ENCODE assay signal across 23 cellular contexts in the genomic region with DNA sequence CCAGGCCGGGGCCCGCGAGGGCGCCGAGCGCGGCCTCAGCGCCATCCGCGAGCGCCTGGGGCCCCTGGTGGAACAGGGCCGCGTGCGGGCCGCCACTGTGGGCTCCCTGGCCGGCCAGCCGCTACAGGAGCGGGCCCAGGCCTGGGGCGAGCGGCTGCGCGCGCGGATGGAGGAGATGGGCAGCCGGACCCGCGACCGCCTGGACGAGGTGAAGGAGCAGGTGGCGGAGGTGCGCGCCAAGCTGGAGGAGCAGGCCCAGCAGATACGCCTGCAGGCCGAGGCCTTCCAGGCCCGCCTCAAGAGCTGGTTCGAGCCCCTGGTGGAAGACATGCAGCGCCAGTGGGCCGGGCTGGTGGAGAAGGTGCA. TPM values are rescaled to one million over a fixed set of nuclear protein-coding genes. Genes with fewer than 3 reads are reported as not detected.
A peak's percentile ranks its signal among the peaks of the same experiment; 100 is the strongest.
DNase-seq lines count a peak whose midpoint lies in the region; ATAC-seq, FAIRE-seq and TF ChIP-seq lines count a peak whose summit lies in the region.
"Had no signal": no experiment of that assay in that cellular context is flagged by ENCODE, and none has a peak within 500 bp of the region (broad histone marks: within the 10 kb centered on the region; RNA-seq: fewer than 3 reads in every experiment).

No MANE protein-coding gene starts in this region.

- POLR2A ChIA-PET in RWPE1 (lab: Yijun Ruan, JAX; ENCODE audit: low non-redundant PET) (no interaction called here), HepG2 (lab: Yijun Ruan, JAX) (interaction anchor here (2.8 to 14.7 kb wide), 5 partner anchors 16 to 45 kb away, joined by 18 to 317 read pairs (median 55); a partner anchor contains a TSS)

- no peak for TF ChIP-seq POLR2A in HepG2 (IDR thresholded peaks at IDR 0.05; ENCODE audit: insufficient read depth in 1 of 2, low read depth in 2 of 2, low read length in 2 of 2)

- H3K79me2 ChIP-seq in HepG2 (ENCODE audit: insufficient read depth, low read length), result peaks cover 20% of the 10 kb centered on the region

- TF ChIP-seq EP300 in HepG2 (IDR thresholded peaks at IDR 0.05; ENCODE audit: low read depth in 2 of 2, low read length in 2 of 2), result no peak
- no peak for TF ChIP-seq EP300 in HepG2 (CRISPR knock-in tag; IDR thresholded peaks at IDR 0.05; ENCODE audit: borderline replicate concordance)

- CTCF ChIA-PET in RWPE1 (lab: Yijun Ruan, JAX), result interaction anchor here (1.6 kb wide), 1 partner anchor 43 kb away, joined by 3 read pairs; no protein-coding TSS in a partner anchor
- CTCF ChIA-PET in HepG2 (lab: Yijun Ruan, JAX; ENCODE audit: low intra/inter-chr PET ratio, low total read pairs), result interaction anchor here (4.3 kb wide), 1 partner anchor 43 kb away, joined by 45 read pairs; no protein-coding TSS in a partner anchor

- H3K36me3 ChIP-seq in H7 (replicated peaks; ENCODE audit: control insufficient read depth, insufficient read depth, low read length) (peaks cover 12% of the 10 kb centered on the region), HepG2 (replicated peaks in 1 of 2; ENCODE audit: control insufficient read depth in 1 of 2, insufficient read depth in 2 of 2, low read length in 2 of 2) (peaks cover 3 to 21% of the 10 kb centered on the region in 2 experiments)
- H3K36me3 ChIP-seq: BE2C had no signal

- no peak overlapping the region for H3K9ac ChIP-seq in HepG2 (ENCODE audit: insufficient read depth, low read depth, low read length)
- H3K9ac ChIP-seq: GM23248 had no signal

- TSS peak; percentile 88 for BruUV-seq in HepG2 (replicated peaks; lab: Mats Ljungman, UMichigan)

- intact Hi-C loops in HepG2 (cut with micrococcal nuclease; ENCODE audit: unreplicated experiment), result no loop called here

- H3K4me1 ChIP-seq in HepG2 (ENCODE audit: insufficient read depth, low read length), result peaks cover 73% of the 10 kb centered on the region

- no peak overlapping the region for H3K4me2 ChIP-seq in HepG2 (ENCODE audit: low read depth, low read length)

- no peak overlapping the region for H3K4me3 ChIP-seq in H7 (ENCODE audit: insufficient read depth, low read depth, low read length)
- H3K4me3 ChIP-seq in HepG2 (replicated peaks in 1 of 3; ENCODE audit: insufficient read depth in 1 of 3, low read depth in 2 of 3, low read length in 3 of 3), result no peak overlapping the region
- H3K4me3 ChIP-seq: GM23248 had no signal

- FAIRE-seq in HepG2 (lab: Jason Lieb, UNC), result no peak
- FAIRE-seq: A204.1, D721Med, G401.6, GM12891, GM18507, HTR-8/SVneo had no signal

- ATAC-seq in HepG2, result no peak
- ATAC-seq: HCT116 had no signal

- TF ChIP-seq CTCF in RWPE1 (conservative IDR thresholded peaks at IDR 0.05; ENCODE audit: low read depth) (no peak), HepG2 (CRISPR knock-in tag; IDR thresholded peaks at IDR 0.05) (no peak)

- WGBS in HepG2 (ENCODE audit: low lambda C conversion rate), result 95% methylated on average over 32 of the region's 38 CpGs

- H3K27ac ChIP-seq in RWPE1 (peak overlapping the region; percentile 86; the same call in 1 of the 2 replicates), HepG2 (ENCODE audit: extremely low read length, insufficient read depth, low read length) (no peak overlapping the region)
- H3K27ac ChIP-seq: GM23248 had no signal

- no peaks in the 10 kb centered on the region for H3K9me3 ChIP-seq in HepG2 (ENCODE audit: low read length)
- H3K9me3 ChIP-seq: BE2C had no signal

- no peak overlapping the region for H2AFZ ChIP-seq in HepG2 (ENCODE audit: low read length)
- H2AFZ ChIP-seq: GM23248 had no signal

- TF ChIP-seq RAD21 in HepG2 (CRISPR knock-in tag; IDR thresholded peaks at IDR 0.05), result no peak

- in situ Hi-C loops in HepG2 (cut with HindIII; ENCODE audit: extremely low pct_ligation_motif_present, low pct_unique_long_range_greater_than_20kb), result no loop called here

- peak; percentile 55 for DNase-seq in H7
- no peak for DNase-seq in RWPE1 (ENCODE audit: low spot score)
- DNase-seq in HepG2 (ENCODE audit: low spot score), result no peak
- no peak for DNase-seq in activated effector memory CD4-positive, alpha-beta T cell treated with Interleukin-2 at 50 U/mL for 16 hours
- no peak for DNase-seq in NK-92 (lab: John Stamatoyannopoulos, UW; ENCODE audit: unreplicated experiment)
- no peak for DNase-seq in NCI-H69 (lab: John Stamatoyannopoulos, UW)
- DNase-seq: ACHN; BE2C; C1 segment of cervical spinal cord; CD4-positive, CD25-positive, alpha-beta regulatory T cell; CD8-positive, alpha-beta memory T cell; COR-L47; GM23248; HFFc6 had no signal

- H4K20me1 ChIP-seq in HepG2 (ENCODE audit: insufficient read depth, low read length), result peaks cover 14% of the 10 kb centered on the region

- H3K27me3 ChIP-seq in H7 (ENCODE audit: control insufficient read depth, insufficient read depth, low read length), result no peaks in the 10 kb centered on the region
- no peaks in the 10 kb centered on the region; a peak in 1 of 5 replicates for H3K27me3 ChIP-seq in HepG2 (ENCODE audit: control insufficient read depth in 1 of 2, insufficient read depth in 2 of 2, low read length in 2 of 2)

RNA-seq across cellular contexts. Expression of a gene that starts 3.2 kb away (rescaled TPM):
- 826 and 994 TPM in 2 replicates for total RNA-seq in H7 (2014; rRNA removed; shearing (Covaris generic))
- total RNA-seq in HepG2 (2016; rRNA removed; fragmentation: Illumina TruSeq; extraction: Trizol), result 458 and 1,328 TPM in 2 replicates
- total RNA-seq in HepG2 (2016; cell fraction: cytosol; rRNA removed; fragmentation: Illumina TruSeq; extraction: Trizol; ENCODE audit: low read depth), result 159 and 166 TPM in 2 replicates
- 502 and 1,332 TPM in 2 replicates for total RNA-seq in HepG2 (2016; cell fraction: insoluble cytoplasmic fraction; rRNA removed; fragmentation: Illumina TruSeq; extraction: Trizol)
- total RNA-seq in HepG2 (2016; cell fraction: membrane; rRNA removed; fragmentation: Illumina TruSeq; extraction: Trizol), result 224 and 230 TPM in 2 replicates
- 800 and 999 TPM in 2 replicates for total RNA-seq in HepG2 (2016; cell fraction: nucleus; rRNA removed; fragmentation: Illumina TruSeq; extraction: Trizol)
- polyA plus RNA-seq in HepG2 (2011; rRNA removed), result 1,470 and 1,944 TPM in 2 replicates
- polyA plus RNA-seq in HepG2 (2011; cell fraction: cytosol; rRNA removed), result 2,997 and 3,700 TPM in 2 replicates
- polyA plus RNA-seq in HepG2 (2011; cell fraction: nucleus; rRNA removed), result 1,674 and 2,058 TPM in 2 replicates
- 709 and 938 TPM in 2 replicates for polyA plus RNA-seq in HepG2 (2012)
- 177 and 191 TPM in 2 replicates for polyA plus RNA-seq in HepG2 (2016; cell fraction: cytosol; fragmentation: Illumina TruSeq; extraction: Trizol; ENCODE audit: low read depth)
- 450 and 491 TPM in 2 replicates for polyA plus RNA-seq in HepG2 (2016; cell fraction: insoluble cytoplasmic fraction; fragmentation: Illumina TruSeq; extraction: Trizol; ENCODE audit: low read depth)
- polyA plus RNA-seq in HepG2 (2016; cell fraction: membrane; fragmentation: Illumina TruSeq; extraction: Trizol; ENCODE audit: low read depth), result 185 and 190 TPM in 2 replicates
- polyA plus RNA-seq in HepG2 (2016; cell fraction: nucleus; fragmentation: Illumina TruSeq; extraction: Trizol; ENCODE audit: insufficient read depth, low read depth), result 1,533 and 1,741 TPM in 2 replicates
- polyA minus RNA-seq in HepG2 (2011; rRNA and poly(A)+ RNA removed; ENCODE audit: low replicate concordance), result 0.40 and 224 TPM in 2 replicates
- 272 and 395 TPM in 2 replicates for polyA minus RNA-seq in HepG2 (2011; cell fraction: cytosol; rRNA and poly(A)+ RNA removed)
- 73.5 and 101 TPM in 2 replicates for polyA minus RNA-seq in HepG2 (2011; cell fraction: nucleus; rRNA and poly(A)+ RNA removed)
- polyA plus RNA-seq: CD4-positive, CD25-positive, alpha-beta regulatory T cell; CD8-positive, alpha-beta memory T cell; IgD-negative memory B cell had no signal

RNA-seq across cellular contexts. Expression of a gene that starts 5.6 kb away (rescaled TPM):
- total RNA-seq in H7 (2014; rRNA removed; shearing (Covaris generic)), result 65.6 and 139 TPM in 2 replicates
- total RNA-seq in HepG2 (2016; rRNA removed; fragmentation: Illumina TruSeq; extraction: Trizol), result 417 and 600 TPM in 2 replicates
- 534 and 640 TPM in 2 replicates for total RNA-seq in HepG2 (2016; cell fraction: cytosol; rRNA removed; fragmentation: Illumina TruSeq; extraction: Trizol; ENCODE audit: low read depth)
- 415 and 575 TPM in 2 replicates for total RNA-seq in HepG2 (2016; cell fraction: insoluble cytoplasmic fraction; rRNA removed; fragmentation: Illumina TruSeq; extraction: Trizol)
- total RNA-seq in HepG2 (2016; cell fraction: membrane; rRNA removed; fragmentation: Illumina TruSeq; extraction: Trizol), result 550 and 704 TPM in 2 replicates
- total RNA-seq in HepG2 (2016; cell fraction: nucleus; rRNA removed; fragmentation: Illumina TruSeq; extraction: Trizol), result 303 and 371 TPM in 2 replicates
- 1,235 and 1,480 TPM in 2 replicates for polyA plus RNA-seq in HepG2 (2011; rRNA removed)
- 789 and 856 TPM in 2 replicates for polyA plus RNA-seq in HepG2 (2011; cell fraction: cytosol; rRNA removed)
- 221 and 239 TPM in 2 replicates for polyA plus RNA-seq in HepG2 (2011; cell fraction: nucleus; rRNA removed)
- polyA plus RNA-seq in HepG2 (2012), result 609 and 1,000 TPM in 2 replicates
- 629 and 790 TPM in 2 replicates for polyA plus RNA-seq in HepG2 (2016; cell fraction: cytosol; fragmentation: Illumina TruSeq; extraction: Trizol; ENCODE audit: low read depth)
- polyA plus RNA-seq in HepG2 (2016; cell fraction: insoluble cytoplasmic fraction; fragmentation: Illumina TruSeq; extraction: Trizol; ENCODE audit: low read depth), result 381 and 408 TPM in 2 replicates
- polyA plus RNA-seq in HepG2 (2016; cell fraction: membrane; fragmentation: Illumina TruSeq; extraction: Trizol; ENCODE audit: low read depth), result 501 and 616 TPM in 2 replicates
- polyA plus RNA-seq in HepG2 (2016; cell fraction: nucleus; fragmentation: Illumina TruSeq; extraction: Trizol; ENCODE audit: insufficient read depth, low read depth), result 540 and 648 TPM in 2 replicates
- 364 TPM in 1 of 2 replicates, not detected in the other for polyA minus RNA-seq in HepG2 (2011; rRNA and poly(A)+ RNA removed; ENCODE audit: low replicate concordance)
- 191 and 220 TPM in 2 replicates for polyA minus RNA-seq in HepG2 (2011; cell fraction: cytosol; rRNA and poly(A)+ RNA removed)
- 50.5 and 79.1 TPM in 2 replicates for polyA minus RNA-seq in HepG2 (2011; cell fraction: nucleus; rRNA and poly(A)+ RNA removed)
- total RNA-seq: CD4-positive, CD25-positive, alpha-beta regulatory T cell; GM23248; H4 had no signal
- polyA plus RNA-seq: CD4-positive, CD25-positive, alpha-beta regulatory T cell; CD8-positive, alpha-beta memory T cell; IgD-negative memory B cell had no signal

RNA-seq across cellular contexts. Expression of a gene that starts 17.8 kb away (rescaled TPM):
- total RNA-seq in H7 (2014; rRNA removed; shearing (Covaris generic)), result 160 and 204 TPM in 2 replicates
- total RNA-seq in HepG2 (2016; rRNA removed; fragmentation: Illumina TruSeq; extraction: Trizol), result 84.5 and 110 TPM in 2 replicates
- total RNA-seq in HepG2 (2016; cell fraction: cytosol; rRNA removed; fragmentation: Illumina TruSeq; extraction: Trizol; ENCODE audit: low read depth), result 53.8 and 61.2 TPM in 2 replicates
- total RNA-seq in HepG2 (2016; cell fraction: insoluble cytoplasmic fraction; rRNA removed; fragmentation: Illumina TruSeq; extraction: Trizol), result 80.8 and 107 TPM in 2 replicates
- total RNA-seq in HepG2 (2016; cell fraction: membrane; rRNA removed; fragmentation: Illumina TruSeq; extraction: Trizol), result 83.6 and 90.9 TPM in 2 replicates
- total RNA-seq in HepG2 (2016; cell fraction: nucleus; rRNA removed; fragmentation: Illumina TruSeq; extraction: Trizol), result 53.3 and 59.8 TPM in 2 replicates
- polyA plus RNA-seq in HepG2 (2011; rRNA removed), result 72.0 and 80.8 TPM in 2 replicates
- polyA plus RNA-seq in HepG2 (2011; cell fraction: cytosol; rRNA removed), result 70.1 and 101 TPM in 2 replicates
- polyA plus RNA-seq in HepG2 (2011; cell fraction: nucleus; rRNA removed), result 86.1 and 90.7 TPM in 2 replicates
- 50.6 and 56.9 TPM in 2 replicates for polyA plus RNA-seq in HepG2 (2012)
- 78.5 and 80.1 TPM in 2 replicates for polyA plus RNA-seq in HepG2 (2016; cell fraction: cytosol; fragmentation: Illumina TruSeq; extraction: Trizol; ENCODE audit: low read depth)
- polyA plus RNA-seq in HepG2 (2016; cell fraction: insoluble cytoplasmic fraction; fragmentation: Illumina TruSeq; extraction: Trizol; ENCODE audit: low read depth), result 123 and 139 TPM in 2 replicates
- 85.7 and 87.8 TPM in 2 replicates for polyA plus RNA-seq in HepG2 (2016; cell fraction: membrane; fragmentation: Illumina TruSeq; extraction: Trizol; ENCODE audit: low read depth)
- polyA plus RNA-seq in HepG2 (2016; cell fraction: nucleus; fragmentation: Illumina TruSeq; extraction: Trizol; ENCODE audit: insufficient read depth, low read depth), result 130 and 133 TPM in 2 replicates
- 89.9 and 116 TPM in 2 replicates for polyA minus RNA-seq in HepG2 (2011; rRNA and poly(A)+ RNA removed; ENCODE audit: low replicate concordance)
- polyA minus RNA-seq in HepG2 (2011; cell fraction: cytosol; rRNA and poly(A)+ RNA removed), result 25.4 and 31.5 TPM in 2 replicates
- 14.4 and 14.8 TPM in 2 replicates for polyA minus RNA-seq in HepG2 (2011; cell fraction: nucleus; rRNA and poly(A)+ RNA removed)

RNA-seq across cellular contexts. Expression of a gene that starts 33.2 kb away (rescaled TPM):
- total RNA-seq in H7 (2014; rRNA removed; shearing (Covaris generic)), result not detected in 2 replicates
- total RNA-seq in HepG2 (2016; rRNA removed; fragmentation: Illumina TruSeq; extraction: Trizol), result 0.46 TPM in 1 of 2 replicates, not detected in the other
- 0.79 TPM in 1 of 2 replicates, not detected in the other for total RNA-seq in HepG2 (2016; cell fraction: cytosol; rRNA removed; fragmentation: Illumina TruSeq; extraction: Trizol; ENCODE audit: low read depth)
- 1.1 TPM in 1 of 2 replicates, not detected in the other for total RNA-seq in HepG2 (2016; cell fraction: insoluble cytoplasmic fraction; rRNA removed; fragmentation: Illumina TruSeq; extraction: Trizol)
- total RNA-seq in HepG2 (2016; cell fraction: membrane; rRNA removed; fragmentation: Illumina TruSeq; extraction: Trizol), result 0.49 and 0.72 TPM in 2 replicates
- not detected in 2 replicates for total RNA-seq in HepG2 (2016; cell fraction: nucleus; rRNA removed; fragmentation: Illumina TruSeq; extraction: Trizol)
- polyA plus RNA-seq in HepG2 (2011; rRNA removed), result not detected in 2 replicates
- polyA plus RNA-seq in HepG2 (2011; cell fraction: cytosol; rRNA removed), result not detected in 2 replicates
- polyA plus RNA-seq in HepG2 (2011; cell fraction: nucleus; rRNA removed), result not detected in 2 replicates
- not detected in 2 replicates for polyA plus RNA-seq in HepG2 (2012)
- 0.45 and 0.79 TPM in 2 replicates for polyA plus RNA-seq in HepG2 (2016; cell fraction: cytosol; fragmentation: Illumina TruSeq; extraction: Trizol; ENCODE audit: low read depth)
- not detected in 2 replicates for polyA plus RNA-seq in HepG2 (2016; cell fraction: insoluble cytoplasmic fraction; fragmentation: Illumina TruSeq; extraction: Trizol; ENCODE audit: low read depth)
- 0.41 TPM in 1 of 2 replicates, not detected in the other for polyA plus RNA-seq in HepG2 (2016; cell fraction: membrane; fragmentation: Illumina TruSeq; extraction: Trizol; ENCODE audit: low read depth)
- not detected in 2 replicates for polyA plus RNA-seq in HepG2 (2016; cell fraction: nucleus; fragmentation: Illumina TruSeq; extraction: Trizol; ENCODE audit: insufficient read depth, low read depth)
- polyA minus RNA-seq in HepG2 (2011; rRNA and poly(A)+ RNA removed; ENCODE audit: low replicate concordance), result not detected in 2 replicates
- polyA minus RNA-seq in HepG2 (2011; cell fraction: cytosol; rRNA and poly(A)+ RNA removed), result not detected in 2 replicates
- polyA minus RNA-seq in HepG2 (2011; cell fraction: nucleus; rRNA and poly(A)+ RNA removed), result not detected in 2 replicates
- total RNA-seq: CD4-positive, CD25-positive, alpha-beta regulatory T cell; CD8-positive, alpha-beta memory T cell; GM23248; H4; HFFc6 had no signal
- polyA plus RNA-seq: CD4-positive, CD25-positive, alpha-beta regulatory T cell; CD8-positive, alpha-beta memory T cell; GM23248; IgD-negative memory B cell had no signal

RNA-seq across cellular contexts. Expression of a gene that starts 37.0 kb away (rescaled TPM):
- total RNA-seq in H7 (2014; rRNA removed; shearing (Covaris generic)), result not detected in 2 replicates
- total RNA-seq in HepG2 (2016; rRNA removed; fragmentation: Illumina TruSeq; extraction: Trizol), result 276 and 407 TPM in 2 replicates
- total RNA-seq in HepG2 (2016; cell fraction: cytosol; rRNA removed; fragmentation: Illumina TruSeq; extraction: Trizol; ENCODE audit: low read depth), result 212 and 282 TPM in 2 replicates
- total RNA-seq in HepG2 (2016; cell fraction: insoluble cytoplasmic fraction; rRNA removed; fragmentation: Illumina TruSeq; extraction: Trizol), result 251 and 383 TPM in 2 replicates
- 259 and 332 TPM in 2 replicates for total RNA-seq in HepG2 (2016; cell fraction: membrane; rRNA removed; fragmentation: Illumina TruSeq; extraction: Trizol)
- 222 and 283 TPM in 2 replicates for total RNA-seq in HepG2 (2016; cell fraction: nucleus; rRNA removed; fragmentation: Illumina TruSeq; extraction: Trizol)
- 1,401 and 1,802 TPM in 2 replicates for polyA plus RNA-seq in HepG2 (2011; rRNA removed)
- 1,265 and 1,297 TPM in 2 replicates for polyA plus RNA-seq in HepG2 (2011; cell fraction: cytosol; rRNA removed)
- 293 and 474 TPM in 2 replicates for polyA plus RNA-seq in HepG2 (2011; cell fraction: nucleus; rRNA removed)
- 632 and 749 TPM in 2 replicates for polyA plus RNA-seq in HepG2 (2012)
- 426 and 489 TPM in 2 replicates for polyA plus RNA-seq in HepG2 (2016; cell fraction: cytosol; fragmentation: Illumina TruSeq; extraction: Trizol; ENCODE audit: low read depth)
- 402 and 416 TPM in 2 replicates for polyA plus RNA-seq in HepG2 (2016; cell fraction: insoluble cytoplasmic fraction; fragmentation: Illumina TruSeq; extraction: Trizol; ENCODE audit: low read depth)
- 440 and 475 TPM in 2 replicates for polyA plus RNA-seq in HepG2 (2016; cell fraction: membrane; fragmentation: Illumina TruSeq; extraction: Trizol; ENCODE audit: low read depth)
- polyA plus RNA-seq in HepG2 (2016; cell fraction: nucleus; fragmentation: Illumina TruSeq; extraction: Trizol; ENCODE audit: insufficient read depth, low read depth), result 666 and 708 TPM in 2 replicates
- polyA minus RNA-seq in HepG2 (2011; rRNA and poly(A)+ RNA removed; ENCODE audit: low replicate concordance), result 342 TPM in 1 of 2 replicates, not detected in the other
- polyA minus RNA-seq in HepG2 (2011; cell fraction: cytosol; rRNA and poly(A)+ RNA removed), result 188 and 260 TPM in 2 replicates
- polyA minus RNA-seq in HepG2 (2011; cell fraction: nucleus; rRNA and poly(A)+ RNA removed), result 75.2 and 130 TPM in 2 replicates
- total RNA-seq: CD4-positive, CD25-positive, alpha-beta regulatory T cell; CD8-positive, alpha-beta memory T cell; GM23248; H4; HFFc6 had no signal
- polyA plus RNA-seq: CD4-positive, CD25-positive, alpha-beta regulatory T cell; CD8-positive, alpha-beta memory T cell; GM23248; IgD-negative memory B cell had no signal
